ENCODE assay signal across 8 cellular contexts in genomic region chr10:3068968-3069737, GRCh38. TPM values are rescaled to one million over a fixed set of nuclear protein-coding genes. Genes with fewer than 3 reads are reported as not detected.
DNase-seq lines count a peak whose midpoint lies in the region; ATAC-seq and TF ChIP-seq lines count a peak whose summit lies in the region.

No MANE protein-coding gene starts in this region.

- TF ChIP-seq CTCF in chondrocyte (IDR thresholded peaks at IDR 0.05) (no peak), thoracic aorta (IDR thresholded peaks at IDR 0.05) (no peak)

- peak; percentile 18 for DNase-seq in activated gamma-delta T cell (lab: John Stamatoyannopoulos, UW)
- DNase-seq in activated gamma-delta T cell treated with Interleukin-2 at 50 U/mL for 16 hours, result no peak
- peak in 1 of 2 experiments; percentile 42 for DNase-seq in SJSA1 (ENCODE audit: low read depth in 1 of 2, low spot score in 2 of 2)
- DNase-seq in chondrocyte (ENCODE audit: low spot score), result no peak
- DNase-seq in medulla oblongata (ENCODE audit: extremely low spot score), result peak; percentile 29
- no peak for DNase-seq in thoracic aorta (ENCODE audit: low spot score)
- DNase-seq in NCI-H1105 treated with DMSO at 0.1 percent for 48 hours (lab: John Stamatoyannopoulos, UW), result no peak

- H3K27me3 ChIP-seq in SJSA1 (replicated peaks) (no peaks in the 10 kb centered on the region), thoracic aorta (replicated peaks; ENCODE audit: insufficient read depth) (no peaks in the 10 kb centered on the region)

- no peaks in the 10 kb centered on the region for H3K27me3 Mint-ChIP-seq in chondrocyte (ENCODE audit: low read depth)

- peak overlapping the region; percentile 36 for H3K27ac ChIP-seq in SJSA1
- peak overlapping the region; percentile 69 to 73 for H3K27ac ChIP-seq in thoracic aorta

- H3K36me3 ChIP-seq in SJSA1, result peaks cover 62% of the 10 kb centered on the region
- H3K36me3 ChIP-seq in thoracic aorta, result no peaks in the 10 kb centered on the region

- peaks cover 11% of the 10 kb centered on the region for H3K36me3 Mint-ChIP-seq in chondrocyte (ENCODE audit: low read depth)

- no peaks in the 10 kb centered on the region for H3K9me3 ChIP-seq in SJSA1 (replicated peaks)
- no peaks in the 10 kb centered on the region for H3K9me3 ChIP-seq in thoracic aorta

- H3K27ac Mint-ChIP-seq in chondrocyte (ENCODE audit: unreplicated experiment), result peak overlapping the region; percentile 75

- H3K4me3 ChIP-seq in SJSA1, result peak overlapping the region; percentile 78
- peak overlapping the region; percentile 99 for H3K4me3 ChIP-seq in thoracic aorta

- peak; percentile 41 for ATAC-seq in HG02763 (IDR thresholded peaks at IDR 0.05; ENCODE audit: unreplicated experiment)
- ATAC-seq in thoracic aorta (ENCODE audit: insufficient number of reproducible peaks, low FRiP score, low read depth), result no peak

- no peaks in the 10 kb centered on the region for H3K9me3 Mint-ChIP-seq in chondrocyte (ENCODE audit: low read depth)

- H3K4me1 ChIP-seq in SJSA1 (replicated peaks) (peaks cover 60% of the 10 kb centered on the region), thoracic aorta (ENCODE audit: control insufficient read depth in 1 of 2, low read depth in 2 of 2) (peaks cover 13 to 26% of the 10 kb centered on the region in 2 donors)

- peak overlapping the region; percentile 86 for H3K4me3 Mint-ChIP-seq in chondrocyte (ENCODE audit: unreplicated experiment)

- peaks cover 55% of the 10 kb centered on the region for H3K4me1 Mint-ChIP-seq in chondrocyte (ENCODE audit: low read depth)

RNA-seq across cellular contexts. Expression of gene PFKP, which starts 1.8 kb away (rescaled TPM):
- 515 and 604 TPM in 2 replicates for total RNA-seq in SJSA1 (2014; rRNA removed; shearing (Covaris generic))
- total RNA-seq in chondrocyte (151 to 188 TPM (median 182 TPM) in 3 replicates), thoracic aorta (100 to 1,000 TPM in 1 of 2 donors, 10 to 100 TPM in 1; 91.4 to 153 TPM)

Comparison
In these comparisons a context has a peak if more than half of its experiments do, and no peak if none do; other contexts are left out.
1. DNase-seq: peak in activated gamma-delta T cell (single experiment) and medulla oblongata (single experiment); none in activated gamma-delta T cell treated with Interleukin-2 at 50 U/mL for 16 hours (single experiment), chondrocyte (single experiment), thoracic aorta (single experiment) and NCI-H1105 treated with DMSO at 0.1 percent for 48 hours (single experiment).